Comparison of ENCODE assay signal across 8 cellular contexts in genomic region chr11:93196816-93197382, GRCh38. TPM values are rescaled to one million over a fixed set of nuclear protein-coding genes. Genes with fewer than 3 reads are reported as not detected.
DNase-seq lines count a peak whose midpoint lies in the region; ATAC-seq and TF ChIP-seq lines count a peak whose summit lies in the region.

No MANE protein-coding gene starts in this region.

- CTCF ChIA-PET in naive thymus-derived CD4-positive, alpha-beta T cell (lab: Charles Lee), result no interaction called here

- peak overlapping the region; percentile 93 for H3K27ac ChIP-seq in GM23248
- H3K27ac ChIP-seq in coronary artery, result peak overlapping the region; percentile 94 to 98
- H3K27ac ChIP-seq in naive thymus-derived CD4-positive, alpha-beta T cell (ENCODE audit: low read depth, low read length), result peak overlapping the region; percentile 96

- H3K79me2 ChIP-seq in GM23248 (ENCODE audit: insufficient read depth), result peaks cover 52% of the 10 kb centered on the region
- peaks cover 47% of the 10 kb centered on the region for H3K79me2 ChIP-seq in Loucy (ENCODE audit: insufficient read depth, low read length)

- H3K27ac Mint-ChIP-seq in naive thymus-derived CD4-positive, alpha-beta T cell, result peak overlapping the region; percentile 87 to 99 (median 97)

- H3K4me3 ChIP-seq in GM23248 (peak overlapping the region; percentile 98), Loucy (ENCODE audit: low read length, poor library complexity, severe bottlenecking) (peak overlapping the region; percentile 89), coronary artery (peak overlapping the region; percentile 80)
- H3K4me3 ChIP-seq in naive thymus-derived CD4-positive, alpha-beta T cell (ENCODE audit: low read length), result peak overlapping the region; percentile 54

- H3K36me3 Mint-ChIP-seq in naive thymus-derived CD4-positive, alpha-beta T cell, result peaks cover 0 to 11% (median 2%) of the 10 kb centered on the region in 5 donors

- intact Hi-C loops in naive thymus-derived CD4-positive, alpha-beta T cell (cut with micrococcal nuclease), result loop anchor here (1.0 to 10.0 kb wide), 10 partner anchors 346 to 1870 kb away; partner anchors contain the start of genes ANKRD49 (in 2 of the 2), C11orf54 (in 2 of the 2), MED17 (in 2 of the 2) and MRE11 (in 2 of the 2)

- no peaks in the 10 kb centered on the region for H3K9me3 Mint-ChIP-seq in naive thymus-derived CD4-positive, alpha-beta T cell

- H3K4me1 ChIP-seq in GM23248 (ENCODE audit: insufficient read depth) (no peaks in the 10 kb centered on the region), Loucy (ENCODE audit: insufficient read depth, low read length, poor library complexity, severe bottlenecking) (peaks cover 18% of the 10 kb centered on the region)
- peaks cover 0 to 4% of the 10 kb centered on the region in 2 donors for H3K4me1 ChIP-seq in naive thymus-derived CD4-positive, alpha-beta T cell (ENCODE audit: control insufficient read depth in 2 of 2, insufficient read depth in 2 of 2, low read length in 2 of 2)

- H4K20me1 ChIP-seq in GM23248 (ENCODE audit: insufficient read depth), result no peaks in the 10 kb centered on the region
- peaks cover 23% of the 10 kb centered on the region for H4K20me1 ChIP-seq in Loucy (ENCODE audit: insufficient read depth, low read length, poor library complexity, severe bottlenecking)

- no peaks in the 10 kb centered on the region for H3F3A ChIP-seq in GM23248 (ENCODE audit: insufficient read depth)
- no peaks in the 10 kb centered on the region for H3F3A ChIP-seq in Loucy (ENCODE audit: low read depth)

- no peaks in the 10 kb centered on the region for H3K27me3 ChIP-seq in GM23248 (replicated peaks; ENCODE audit: insufficient read depth)
- no peaks in the 10 kb centered on the region for H3K27me3 ChIP-seq in Loucy (ENCODE audit: insufficient read depth, low read length, poor library complexity, severe bottlenecking)
- H3K27me3 ChIP-seq in naive thymus-derived CD4-positive, alpha-beta T cell (ENCODE audit: control insufficient read depth in 2 of 2, insufficient read depth in 2 of 2, low read length in 2 of 2), result no peaks in the 10 kb centered on the region

- peak overlapping the region; percentile 88 to 98 (median 95) for H3K4me3 Mint-ChIP-seq in naive thymus-derived CD4-positive, alpha-beta T cell

- H3K36me3 ChIP-seq in GM23248 (ENCODE audit: low read depth) (no peaks in the 10 kb centered on the region), Loucy (ENCODE audit: insufficient read depth, low read length) (no peaks in the 10 kb centered on the region; the same call in 1 of the 2 replicates)
- no peaks in the 10 kb centered on the region for H3K36me3 ChIP-seq in naive thymus-derived CD4-positive, alpha-beta T cell (ENCODE audit: control insufficient read depth in 2 of 3, insufficient read depth in 3 of 3, low read length in 3 of 3)

- ATAC-seq in naive thymus-derived CD4-positive, alpha-beta T cell, result no peak

- POLR2A ChIA-PET in naive thymus-derived CD4-positive, alpha-beta T cell (lab: Charles Lee), result interaction anchor here (0.7 to 2.4 kb wide), 5 partner anchors 448 to 1872 kb away, joined by 3 to 16 read pairs (median 3); partner anchors contain the start of genes C11orf54, MED17 and TAF1D

- H2AFZ ChIP-seq in GM23248, result peak overlapping the region; percentile 97
- H2AFZ ChIP-seq in Loucy (ENCODE audit: low read length), result peak overlapping the region; percentile 100

- H3K4me2 ChIP-seq in GM23248 (ENCODE audit: unreplicated experiment) (peak overlapping the region; percentile 96), Loucy (ENCODE audit: low read depth, low read length, poor library complexity, severe bottlenecking) (peak overlapping the region; percentile 83)

- TF ChIP-seq CTCF in Loucy (conservative IDR thresholded peaks at IDR 0.05; ENCODE audit: low read length) (peak; percentile 55), coronary artery (IDR thresholded peaks at IDR 0.05) (peak; percentile 24)

- in situ Hi-C loops in GM23248 (cut with MboI), result no loop called here

- peak overlapping the region; percentile 97 for H3K9ac ChIP-seq in GM23248
- peak overlapping the region; percentile 95 for H3K9ac ChIP-seq in Loucy (ENCODE audit: low read depth, low read length, poor library complexity, severe bottlenecking)

- DNase-seq in SKM-1 treated with dmso at 0.1 percent for 144 hours (lab: John Stamatoyannopoulos, UW; ENCODE audit: unreplicated experiment), result peak; percentile 23
- DNase-seq in SKM-1 (lab: John Stamatoyannopoulos, UW; ENCODE audit: unreplicated experiment), result no peak
- peak; percentile 56 for DNase-seq in GM23248
- DNase-seq in coronary artery (ENCODE audit: low spot score), result no peak
- peak in 2 of 9 donors; percentile 1 to 3 for DNase-seq in naive thymus-derived CD4-positive, alpha-beta T cell
- DNase-seq in cerebellar cortex (ENCODE audit: low spot score), result no peak
- DNase-seq in NCI-H128 (lab: John Stamatoyannopoulos, UW; ENCODE audit: unreplicated experiment), result no peak

- H3K4me1 Mint-ChIP-seq in naive thymus-derived CD4-positive, alpha-beta T cell, result peaks cover 15 to 44% (median 34%) of the 10 kb centered on the region in 7 donors

- H3K9me2 ChIP-seq in GM23248 (ENCODE audit: insufficient read depth), result no peaks in the 10 kb centered on the region
- H3K9me2 ChIP-seq in Loucy (replicated peaks; ENCODE audit: low read depth, low read length), result no peaks in the 10 kb centered on the region

- no peaks in the 10 kb centered on the region for H3K9me3 ChIP-seq in GM23248 (ENCODE audit: low read depth)
- no peaks in the 10 kb centered on the region for H3K9me3 ChIP-seq in Loucy (ENCODE audit: insufficient read depth, low read depth, low read length)
- no peaks in the 10 kb centered on the region for H3K9me3 ChIP-seq in naive thymus-derived CD4-positive, alpha-beta T cell (ENCODE audit: control insufficient read depth in 2 of 3, low read length in 3 of 3)

- H3K27me3 Mint-ChIP-seq in naive thymus-derived CD4-positive, alpha-beta T cell, result peaks cover 0 to 19% (median 0%) of the 10 kb centered on the region in 5 donors

- 11 to 13% methylated on average over 13 of the region's 13 CpGs for WGBS in GM23248 (ENCODE audit: low coverage in 1 of 2, low lambda C conversion rate in 2 of 2, missing lambda C conversion rate in 2 of 2), 2 experiments

RNA-seq across cellular contexts. Expression of gene SLC36A4, which starts 0.9 kb away (rescaled TPM):
- total RNA-seq in GM23248 (2014; rRNA removed; shearing (Covaris generic)), result 2.9 and 4.4 TPM in 2 replicates
- polyA plus RNA-seq in GM23248 (2016; fragmentation: Nextera tagmentation; extraction: Ambion mirVana), result 18.1 and 21.2 TPM in 2 replicates
- total RNA-seq in naive thymus-derived CD4-positive, alpha-beta T cell, result 10 to 100 TPM; 12.0 to 22.0 (median 20.0) TPM
- polyA plus RNA-seq in naive thymus-derived CD4-positive, alpha-beta T cell, result 10 to 100 TPM; 27.5 to 29.8 TPM

Comparison
In these comparisons a context has a peak if more than half of its experiments do, and no peak if none do; other contexts are left out.
1. DNase-seq: peak in SKM-1 treated with dmso at 0.1 percent for 144 hours (single experiment) and GM23248 (single experiment); none in SKM-1 (single experiment), coronary artery (single experiment), cerebellar cortex (single experiment) and NCI-H128 (single experiment).
2. Peak in every context shown above with its lines, with median percentiles within 50 percentile points of each other: H3K27ac ChIP-seq and H3K4me3 ChIP-seq.